In genomic region chr20:34883809-34884208, GRCh38 we compare ENCODE assay signal across 21 cellular contexts. TPM values are rescaled to one million over a fixed set of nuclear protein-coding genes. Genes with fewer than 3 reads are reported as not detected.
DNase-seq lines count a peak whose midpoint lies in the region; ATAC-seq and TF ChIP-seq lines count a peak whose summit lies in the region.
"Had no signal": no experiment of that assay in that cellular context is flagged by ENCODE, and none has a peak within 500 bp of the region (broad histone marks: within the 10 kb centered on the region; RNA-seq: fewer than 3 reads in every experiment).

No MANE protein-coding gene starts in this region.

- CTCF ChIA-PET in activated CD4-positive, alpha-beta memory T cell treated with anti-CD3 and anti-CD28 coated beads for 36 hours (lab: Charles Lee), result interaction anchor here (1.2 kb wide), 2 partner anchors 8 to 10 kb away, joined by 5 to 6 read pairs; partner anchors contain the start of gene ACSS2
- CTCF ChIA-PET in activated CD4-positive, alpha-beta memory T cell treated with anti-CD3 and anti-CD28 coated beads, Interleukin-2, amount 10 ng/mL, durations not matched to agents 7 days and 5 days (lab: Charles Lee), result interaction anchor here (2.0 kb wide), 1 partner anchor 9 kb away, joined by 8 read pairs; no protein-coding TSS in a partner anchor

- no peak overlapping the region for H3K4me3 Mint-ChIP-seq in activated CD4-positive, alpha-beta memory T cell treated with anti-CD3 and anti-CD28 coated beads for 36 hours
- no peak overlapping the region for H3K4me3 Mint-ChIP-seq in activated CD4-positive, alpha-beta memory T cell treated with anti-CD3 and anti-CD28 coated beads, Interleukin-2, amount 10 ng/mL, durations not matched to agents 7 days and 5 days
- H3K4me3 Mint-ChIP-seq: B cell; CD4-positive, CD25-positive, alpha-beta regulatory T cell; CD8-positive, alpha-beta memory T cell; GM23338 had no signal

- in situ Hi-C loops in gastrocnemius medialis (cut with MboI; ENCODE audit: low sequenced_read_pairs in 4 of 4), result no loop called here

- peaks cover 0 to under 1% of the 10 kb centered on the region in 2 donors for H3K9me3 ChIP-seq in ascending aorta
- no peaks in the 10 kb centered on the region for H3K9me3 ChIP-seq in gastrocnemius medialis
- H3K9me3 ChIP-seq: BLaER1 treated with 17β-estradiol and CSF1 and Interleukin-3, amounts not matched to agents 10 nM and 100 nM had no signal

- no peaks in the 10 kb centered on the region for H3K27me3 Mint-ChIP-seq in activated CD4-positive, alpha-beta memory T cell treated with anti-CD3 and anti-CD28 coated beads for 36 hours
- H3K27me3 Mint-ChIP-seq in activated CD4-positive, alpha-beta memory T cell treated with anti-CD3 and anti-CD28 coated beads, Interleukin-2, amount 10 ng/mL, durations not matched to agents 7 days and 5 days, result no peaks in the 10 kb centered on the region
- H3K27me3 Mint-ChIP-seq: CD4-positive, CD25-positive, alpha-beta regulatory T cell; CD8-positive, alpha-beta memory T cell had no signal

- POLR2A ChIA-PET in activated CD4-positive, alpha-beta memory T cell treated with anti-CD3 and anti-CD28 coated beads for 36 hours (lab: Charles Lee), result no interaction called here
- POLR2A ChIA-PET in activated CD4-positive, alpha-beta memory T cell treated with anti-CD3 and anti-CD28 coated beads, Interleukin-2, amount 10 ng/mL, durations not matched to agents 7 days and 5 days (lab: Charles Lee), result no interaction called here

- TF ChIP-seq CTCF in 22Rv1 (IDR thresholded peaks at IDR 0.05) (no peak), ascending aorta (IDR thresholded peaks at IDR 0.05) (no peak), gastrocnemius medialis (IDR thresholded peaks at IDR 0.05 in 4 of 5, conservative IDR thresholded peaks at IDR 0.05 in 1 of 5) (no peak)

- H3K9me3 Mint-ChIP-seq in activated CD4-positive, alpha-beta memory T cell treated with anti-CD3 and anti-CD28 coated beads for 36 hours, result no peaks in the 10 kb centered on the region
- no peaks in the 10 kb centered on the region for H3K9me3 Mint-ChIP-seq in activated CD4-positive, alpha-beta memory T cell treated with anti-CD3 and anti-CD28 coated beads, Interleukin-2, amount 10 ng/mL, durations not matched to agents 7 days and 5 days
- H3K9me3 Mint-ChIP-seq: CD4-positive, CD25-positive, alpha-beta regulatory T cell; CD8-positive, alpha-beta memory T cell; GM23338 had no signal

- H3K36me3 ChIP-seq in ascending aorta, result peaks cover 14 to 28% of the 10 kb centered on the region in 2 donors
- peaks cover 0 to 35% of the 10 kb centered on the region in 2 donors for H3K36me3 ChIP-seq in gastrocnemius medialis

- intact Hi-C loops in activated CD4-positive, alpha-beta memory T cell treated with anti-CD3 and anti-CD28 coated beads for 36 hours (cut with micrococcal nuclease), result loop anchor here (1.0 kb wide), 1 partner anchor 7 kb away; no protein-coding TSS in a partner anchor
- intact Hi-C loops in ascending aorta (cut with DNase I) (loop anchor here (2.0 kb wide), 1 partner anchor 27 kb away; no protein-coding TSS in a partner anchor), gastrocnemius medialis (cut with DNase I; ENCODE audit: low total_unique reads) (no loop called here)

- peaks cover 17% of the 10 kb centered on the region for H3K36me3 Mint-ChIP-seq in activated CD4-positive, alpha-beta memory T cell treated with anti-CD3 and anti-CD28 coated beads for 36 hours
- H3K36me3 Mint-ChIP-seq in activated CD4-positive, alpha-beta memory T cell treated with anti-CD3 and anti-CD28 coated beads, Interleukin-2, amount 10 ng/mL, durations not matched to agents 7 days and 5 days (ENCODE audit: low read depth), result peaks cover 44% of the 10 kb centered on the region

- H3K4me3 ChIP-seq in ascending aorta, result no peak overlapping the region
- no peak overlapping the region for H3K4me3 ChIP-seq in gastrocnemius medialis
- H3K4me3 ChIP-seq: BLaER1 treated with 17β-estradiol and CSF1 and Interleukin-3, amounts not matched to agents 10 nM and 100 nM; GM12878; GM23338 had no signal

- no peaks in the 10 kb centered on the region for H3K27me3 ChIP-seq in ascending aorta
- no peaks in the 10 kb centered on the region for H3K27me3 ChIP-seq in gastrocnemius medialis
- H3K27me3 ChIP-seq: BLaER1 treated with 17β-estradiol and CSF1 and Interleukin-3, amounts not matched to agents 10 nM and 100 nM had no signal

- ATAC-seq in gastrocnemius medialis (no peak), GM19455 (IDR thresholded peaks at IDR 0.05; ENCODE audit: unreplicated experiment) (no peak), GM21786 (IDR thresholded peaks at IDR 0.05; ENCODE audit: unreplicated experiment) (no peak)
- ATAC-seq: GM12878, GM23338 had no signal

- H3K4me1 ChIP-seq in ascending aorta (peaks cover 3 to 21% of the 10 kb centered on the region in 2 donors), gastrocnemius medialis (peaks cover 35 to 46% of the 10 kb centered on the region in 2 donors)

- H3K27ac ChIP-seq in 22Rv1 (peak overlapping the region; percentile 57; the same call in 1 of the 2 replicates), ascending aorta (peak overlapping the region; percentile 8 to 11), gastrocnemius medialis (peak overlapping the region in 3 of 4 donors; percentile 46 to 66 (median 62))
- H3K27ac ChIP-seq: BLaER1 treated with 17β-estradiol and CSF1 and Interleukin-3, amounts not matched to agents 10 nM and 100 nM; HL-60 had no signal

- TF ChIP-seq POLR2A in gastrocnemius medialis (IDR thresholded peaks at IDR 0.05), result no peak

- H3K4me1 Mint-ChIP-seq in activated CD4-positive, alpha-beta memory T cell treated with anti-CD3 and anti-CD28 coated beads for 36 hours (ENCODE audit: low read depth), result peaks cover 25% of the 10 kb centered on the region
- H3K4me1 Mint-ChIP-seq in activated CD4-positive, alpha-beta memory T cell treated with anti-CD3 and anti-CD28 coated beads, Interleukin-2, amount 10 ng/mL, durations not matched to agents 7 days and 5 days, result peaks cover 34% of the 10 kb centered on the region
- H3K4me1 Mint-ChIP-seq: CD8-positive, alpha-beta memory T cell; GM23338 had no signal

- no peak for DNase-seq in activated CD4-positive, alpha-beta memory T cell treated with anti-CD3 and anti-CD28 coated beads for 36 hours
- DNase-seq in activated CD4-positive, alpha-beta memory T cell treated with anti-CD3 and anti-CD28 coated beads, Interleukin-2, amount 10 ng/mL, durations not matched to agents 7 days and 5 days, result no peak
- DNase-seq in ascending aorta (ENCODE audit: low spot score in 2 of 2) (no peak), gastrocnemius medialis (no peak), C1 segment of cervical spinal cord (lab: John Stamatoyannopoulos, UW) (no peak)
- DNase-seq: CD8-positive, alpha-beta memory T cell; COR-L47; DMS 273 treated with DMSO at 0.1 percent for 48 hours; DMS53; DND-41; EL; HCEC 1CT had no signal

- H3K27ac Mint-ChIP-seq in activated CD4-positive, alpha-beta memory T cell treated with anti-CD3 and anti-CD28 coated beads for 36 hours, result peak overlapping the region; percentile 30
- H3K27ac Mint-ChIP-seq in activated CD4-positive, alpha-beta memory T cell treated with anti-CD3 and anti-CD28 coated beads, Interleukin-2, amount 10 ng/mL, durations not matched to agents 7 days and 5 days, result no peak overlapping the region
- H3K27ac Mint-ChIP-seq: B cell, GM23338 had no signal

RNA-seq across cellular contexts. Expression of gene ACSS2, which starts 7.4 kb away (rescaled TPM):
- 10 to 100 TPM; 45.6 to 47.7 TPM for total RNA-seq in activated CD4-positive, alpha-beta memory T cell treated with anti-CD3 and anti-CD28 coated beads for 36 hours
- total RNA-seq in activated CD4-positive, alpha-beta memory T cell treated with anti-CD3 and anti-CD28 coated beads, Interleukin-2, amount 10 ng/mL, durations not matched to agents 7 days and 5 days, result 10 to 100 TPM; 43.5 to 47.5 TPM
- total RNA-seq in ascending aorta (156 TPM), gastrocnemius medialis (10 to 100 TPM; 70.5 to 94.7 (median 88.1) TPM)

RNA-seq across cellular contexts. Expression of gene GGT7, which starts 11.2 kb away (rescaled TPM):
- total RNA-seq in activated CD4-positive, alpha-beta memory T cell treated with anti-CD3 and anti-CD28 coated beads for 36 hours, result 10 to 100 TPM; 12.3 to 14.2 TPM
- 1 to 10 TPM; 5.7 to 5.9 TPM for total RNA-seq in activated CD4-positive, alpha-beta memory T cell treated with anti-CD3 and anti-CD28 coated beads, Interleukin-2, amount 10 ng/mL, durations not matched to agents 7 days and 5 days
- 25.5 TPM for total RNA-seq in ascending aorta
- total RNA-seq in gastrocnemius medialis, result 10 to 100 TPM; 11.4 to 54.2 (median 15.4) TPM

RNA-seq across cellular contexts. Expression of gene NCOA6, which starts 58.4 kb away (rescaled TPM):
- 10 to 100 TPM; 19.6 to 20.7 TPM for total RNA-seq in activated CD4-positive, alpha-beta memory T cell treated with anti-CD3 and anti-CD28 coated beads for 36 hours
- total RNA-seq in activated CD4-positive, alpha-beta memory T cell treated with anti-CD3 and anti-CD28 coated beads, Interleukin-2, amount 10 ng/mL, durations not matched to agents 7 days and 5 days, result 10 to 100 TPM; 28.9 to 29.8 TPM
- total RNA-seq in ascending aorta (21.6 TPM), gastrocnemius medialis (10 to 100 TPM; 10.9 to 12.7 (median 11.6) TPM)

Comparison
In these comparisons a context has a peak if more than half of its experiments do, and no peak if none do; other contexts are left out.
1. H3K27ac ChIP-seq: peak in every context shown above with its lines; median percentile 62 in gastrocnemius medialis; 57 in 22Rv1; 10 in ascending aorta.